22 cellular contexts compared by ENCODE assay signal in genomic region chr12:109530301-109530685, GRCh38. TPM values are rescaled to one million over a fixed set of nuclear protein-coding genes. Genes with fewer than 3 reads are reported as not detected.
DNase-seq lines count a peak whose midpoint lies in the region; ATAC-seq and TF ChIP-seq lines count a peak whose summit lies in the region.
"Had no signal": no experiment of that assay in that cellular context is flagged by ENCODE, and none has a peak within 500 bp of the region (broad histone marks: within the 10 kb centered on the region; RNA-seq: fewer than 3 reads in every experiment).

No MANE protein-coding gene starts in this region.

- H3K27ac Mint-ChIP-seq in type B pancreatic cell: no peak overlapping the region
- H3K27ac Mint-ChIP-seq: T-helper 1 cell treated with Interleukin-12 subunit alpha and Interleukin-12 subunit beta and Interleukin-4 antibody, amounts not matched to agents 30 μg/mL and 1 μg/mL, for 36 hours had no signal

- no peak for TF ChIP-seq EP300 in gastroesophageal sphincter (IDR thresholded peaks at IDR 0.05)

- H3K27me3 Mint-ChIP-seq in type B pancreatic cell: no peaks in the 10 kb centered on the region

- DNase-seq in NCI-H524 treated with DMSO at 0.1 percent for 48 hours (lab: John Stamatoyannopoulos, UW) (peak; percentile 68), medulla oblongata (ENCODE audit: extremely low spot score) (peak; percentile 12), smooth muscle cell (lab: John Stamatoyannopoulos, UW; ENCODE audit: unreplicated experiment) (no peak), type B pancreatic cell (ENCODE audit: extremely low spot score, unreplicated experiment) (no peak), NCI-H345 (lab: John Stamatoyannopoulos, UW) (no peak)
- DNase-seq: activated T-cell treated with anti-CD3 and anti-CD28 coated beads, Interleukin-2, amount 50 U/mL, for 1 hour; Caco-2; DMS79; gastrocnemius medialis; GF-D8; kidney glomerular epithelial cell; NCI-H510A treated with DMSO at 0.1 percent for 48 hours; small intestine; tibial artery had no signal

- H3K4me1 Mint-ChIP-seq in type B pancreatic cell (ENCODE audit: unreplicated experiment): peaks cover 17% of the 10 kb centered on the region

- peaks cover 6% of the 10 kb centered on the region for H3F3A ChIP-seq in smooth muscle cell (ENCODE audit: low read depth)

- no peaks in the 10 kb centered on the region for H4K20me1 ChIP-seq in smooth muscle cell (ENCODE audit: low read depth)

- H3K36me3 Mint-ChIP-seq in type B pancreatic cell: peaks cover 18% of the 10 kb centered on the region

- WGBS in smooth muscle cell (ENCODE audit: low lambda C conversion rate): 40% methylated on average over 5 of the region's 5 CpGs
- WGBS in gastroesophageal sphincter (ENCODE audit: low coverage in 1 of 2), 2 donors: 47% methylated on average over 4 of the region's 5 CpGs; no CpG with 5 or more reads in 1 of the 2 donors

- peak overlapping the region; percentile 72 for H3K4me2 ChIP-seq in smooth muscle cell

- no peaks in the 10 kb centered on the region for H3K79me2 ChIP-seq in smooth muscle cell (ENCODE audit: low read depth)

- H2AFZ ChIP-seq in smooth muscle cell (ENCODE audit: low read depth): no peak overlapping the region

- H3K27ac ChIP-seq in cingulate gyrus (ENCODE audit: low read depth, low read length): peak overlapping the region; percentile 71
- peak overlapping the region; percentile 92 for H3K27ac ChIP-seq in smooth muscle cell (ENCODE audit: low read depth)
- no peak overlapping the region for H3K27ac ChIP-seq in gastroesophageal sphincter
- H3K27ac ChIP-seq: breast epithelium, gastrocnemius medialis, Peyer's patch, psoas muscle, tibial artery had no signal

- H3K9ac ChIP-seq in smooth muscle cell (ENCODE audit: low read depth): peak overlapping the region; percentile 31

- H3K36me3 ChIP-seq in smooth muscle cell (ENCODE audit: low read depth): no peaks in the 10 kb centered on the region
- H3K36me3 ChIP-seq in gastroesophageal sphincter: peaks cover 0 to 100% of the 10 kb centered on the region in 2 donors

- no peak for TF ChIP-seq POLR2A in gastroesophageal sphincter (IDR thresholded peaks at IDR 0.05)

- no peak overlapping the region for H3K4me3 ChIP-seq in smooth muscle cell
- H3K4me3 ChIP-seq in gastroesophageal sphincter: no peak overlapping the region
- H3K4me3 ChIP-seq: breast epithelium, gastrocnemius medialis, Peyer's patch, psoas muscle, tibial artery had no signal

- no peak for ATAC-seq in GM18867 (IDR thresholded peaks at IDR 0.05; ENCODE audit: unreplicated experiment)
- no peak for ATAC-seq in gastroesophageal sphincter
- ATAC-seq: gastrocnemius medialis, HepG2, psoas muscle had no signal

- H3K9me3 ChIP-seq in smooth muscle cell (replicated peaks; ENCODE audit: low read depth): no peaks in the 10 kb centered on the region
- H3K9me3 ChIP-seq in gastroesophageal sphincter: no peaks in the 10 kb centered on the region
- H3K9me3 ChIP-seq: breast epithelium, Caco-2, gastrocnemius medialis, Peyer's patch, psoas muscle, tibial artery had no signal

- H3K4me1 ChIP-seq in smooth muscle cell (ENCODE audit: low read depth) (peaks cover 30% of the 10 kb centered on the region), gastroesophageal sphincter (no peaks in the 10 kb centered on the region)
- H3K4me1 ChIP-seq: breast epithelium, Caco-2, gastrocnemius medialis, Peyer's patch, psoas muscle, tibial artery had no signal

- TF ChIP-seq CTCF in smooth muscle cell (IDR thresholded peaks at IDR 0.05; ENCODE audit: borderline replicate concordance, insufficient read depth, poor library complexity, severe bottlenecking) (no peak), type B pancreatic cell (conservative IDR thresholded peaks at IDR 0.05) (no peak), gastroesophageal sphincter (IDR thresholded peaks at IDR 0.05) (no peak)

- no peaks in the 10 kb centered on the region for H3K9me3 Mint-ChIP-seq in type B pancreatic cell
- H3K9me3 Mint-ChIP-seq: T-helper 1 cell treated with Interleukin-12 subunit alpha and Interleukin-12 subunit beta and Interleukin-4 antibody, amounts not matched to agents 30 μg/mL and 1 μg/mL, for 36 hours had no signal

- H3K27me3 ChIP-seq in smooth muscle cell (ENCODE audit: low read depth) (no peaks in the 10 kb centered on the region), gastroesophageal sphincter (no peaks in the 10 kb centered on the region)
- H3K27me3 ChIP-seq: breast epithelium, gastrocnemius medialis, Peyer's patch, tibial artery had no signal

- no peak overlapping the region for H3K4me3 Mint-ChIP-seq in type B pancreatic cell
- H3K4me3 Mint-ChIP-seq: T-helper 1 cell treated with Interleukin-12 subunit alpha and Interleukin-12 subunit beta and Interleukin-4 antibody, amounts not matched to agents 30 μg/mL and 1 μg/mL, for 36 hours had no signal

RNA-seq across cellular contexts. Expression of gene MMAB, which starts 43.0 kb away (rescaled TPM):
- total RNA-seq in smooth muscle cell: 20.2 and 29.6 TPM in 2 replicates
- 43.1 and 51.7 TPM in 2 replicates for polyA plus RNA-seq in smooth muscle cell
- 38.1 and 39.0 TPM in 2 replicates for total RNA-seq in type B pancreatic cell (ENCODE audit: low replicate concordance)
- total RNA-seq in gastroesophageal sphincter: 10 to 100 TPM; 22.3 to 39.6 (median 31.1) TPM

RNA-seq across cellular contexts. Expression of gene MVK, which starts 43.3 kb away (rescaled TPM):
- total RNA-seq in smooth muscle cell: 13.9 and 21.1 TPM in 2 replicates
- polyA plus RNA-seq in smooth muscle cell: 11.8 and 16.3 TPM in 2 replicates
- total RNA-seq in type B pancreatic cell (ENCODE audit: low replicate concordance): 27.0 and 28.1 TPM in 2 replicates
- 10 to 100 TPM in 2 of 4 donors, 1 to 10 TPM in 2; 6.2 to 18.2 (median 10.4) TPM for total RNA-seq in gastroesophageal sphincter

RNA-seq across cellular contexts. Expression of gene UBE3B, which starts 52.9 kb away (rescaled TPM):
- 45.5 and 62.9 TPM in 2 replicates for total RNA-seq in smooth muscle cell
- polyA plus RNA-seq in smooth muscle cell: 21.8 and 24.2 TPM in 2 replicates
- total RNA-seq in type B pancreatic cell (ENCODE audit: low replicate concordance): 41.3 and 41.8 TPM in 2 replicates
- 10 to 100 TPM; 45.2 to 63.6 (median 62.8) TPM for total RNA-seq in gastroesophageal sphincter

RNA-seq across cellular contexts. Expression of gene KCTD10, which starts 53.2 kb away (rescaled TPM):
- total RNA-seq in smooth muscle cell (89.7 and 111 TPM in 2 replicates), type B pancreatic cell (ENCODE audit: low replicate concordance) (47.4 and 47.5 TPM in 2 replicates), gastroesophageal sphincter (100 to 1,000 TPM in 1 of 4 donors, 10 to 100 TPM in 3; 76.8 to 104 (median 94.5) TPM)
- polyA plus RNA-seq in smooth muscle cell: 63.7 and 79.6 TPM in 2 replicates

Comparison
In these comparisons a context has a peak if more than half of its experiments do, and no peak if none do; other contexts are left out.
1. DNase-seq: peak in NCI-H524 treated with DMSO at 0.1 percent for 48 hours (single experiment) and medulla oblongata (single experiment); none in smooth muscle cell (single experiment), type B pancreatic cell (single experiment) and NCI-H345 (single experiment).
2. H3K27ac ChIP-seq: peak in cingulate gyrus (single experiment) and smooth muscle cell (single experiment); none in gastroesophageal sphincter (0 of 4).